Comparison of ENCODE assay signal across 1 cellular context in the genomic region with DNA sequence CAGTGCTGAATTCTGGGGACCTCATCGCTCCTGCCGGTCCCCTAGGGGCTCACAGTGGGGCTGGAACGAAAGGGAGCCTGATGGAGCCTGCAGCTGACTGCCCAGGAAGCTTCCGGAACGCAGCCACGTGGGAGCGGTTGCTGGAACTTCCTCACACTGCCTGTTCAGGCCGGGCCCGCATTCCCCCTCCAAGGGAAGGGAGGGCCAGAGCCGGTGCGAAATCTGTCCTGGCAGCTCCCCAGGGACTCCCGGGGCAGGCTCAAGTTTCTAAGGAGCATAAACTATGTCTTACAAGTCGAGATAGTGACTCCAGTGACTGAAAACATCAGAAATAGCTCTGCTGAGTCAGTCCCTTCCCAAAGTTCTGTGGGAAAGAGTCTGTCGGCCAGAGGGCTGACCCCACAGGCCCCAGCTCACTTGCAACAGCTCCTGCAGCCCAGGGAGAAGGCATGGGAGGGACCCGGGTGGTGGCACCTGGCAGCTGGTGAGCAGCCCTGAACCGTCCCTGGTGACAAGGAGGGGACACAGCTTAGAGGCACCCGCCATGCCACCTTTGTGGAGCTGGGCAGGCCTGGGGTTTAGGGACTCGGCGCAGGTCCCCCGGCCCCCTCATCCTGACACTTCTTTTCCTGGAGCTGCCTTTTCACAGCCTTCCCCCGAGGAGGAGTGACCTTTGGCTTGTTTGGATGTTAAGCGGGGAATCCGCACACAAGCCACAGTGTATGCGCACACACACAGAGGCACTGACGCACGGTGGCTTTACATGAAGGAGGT.
TF ChIP-seq lines count a peak whose summit lies in the region.

No MANE protein-coding gene starts in this region.

TF ChIP-seq in HepG2, 621 proteins besides CTCF, POLR2A, EP300 and RAD21 (continued from another document and continues in another):
- TF ChIP-seq, protein P1, sequence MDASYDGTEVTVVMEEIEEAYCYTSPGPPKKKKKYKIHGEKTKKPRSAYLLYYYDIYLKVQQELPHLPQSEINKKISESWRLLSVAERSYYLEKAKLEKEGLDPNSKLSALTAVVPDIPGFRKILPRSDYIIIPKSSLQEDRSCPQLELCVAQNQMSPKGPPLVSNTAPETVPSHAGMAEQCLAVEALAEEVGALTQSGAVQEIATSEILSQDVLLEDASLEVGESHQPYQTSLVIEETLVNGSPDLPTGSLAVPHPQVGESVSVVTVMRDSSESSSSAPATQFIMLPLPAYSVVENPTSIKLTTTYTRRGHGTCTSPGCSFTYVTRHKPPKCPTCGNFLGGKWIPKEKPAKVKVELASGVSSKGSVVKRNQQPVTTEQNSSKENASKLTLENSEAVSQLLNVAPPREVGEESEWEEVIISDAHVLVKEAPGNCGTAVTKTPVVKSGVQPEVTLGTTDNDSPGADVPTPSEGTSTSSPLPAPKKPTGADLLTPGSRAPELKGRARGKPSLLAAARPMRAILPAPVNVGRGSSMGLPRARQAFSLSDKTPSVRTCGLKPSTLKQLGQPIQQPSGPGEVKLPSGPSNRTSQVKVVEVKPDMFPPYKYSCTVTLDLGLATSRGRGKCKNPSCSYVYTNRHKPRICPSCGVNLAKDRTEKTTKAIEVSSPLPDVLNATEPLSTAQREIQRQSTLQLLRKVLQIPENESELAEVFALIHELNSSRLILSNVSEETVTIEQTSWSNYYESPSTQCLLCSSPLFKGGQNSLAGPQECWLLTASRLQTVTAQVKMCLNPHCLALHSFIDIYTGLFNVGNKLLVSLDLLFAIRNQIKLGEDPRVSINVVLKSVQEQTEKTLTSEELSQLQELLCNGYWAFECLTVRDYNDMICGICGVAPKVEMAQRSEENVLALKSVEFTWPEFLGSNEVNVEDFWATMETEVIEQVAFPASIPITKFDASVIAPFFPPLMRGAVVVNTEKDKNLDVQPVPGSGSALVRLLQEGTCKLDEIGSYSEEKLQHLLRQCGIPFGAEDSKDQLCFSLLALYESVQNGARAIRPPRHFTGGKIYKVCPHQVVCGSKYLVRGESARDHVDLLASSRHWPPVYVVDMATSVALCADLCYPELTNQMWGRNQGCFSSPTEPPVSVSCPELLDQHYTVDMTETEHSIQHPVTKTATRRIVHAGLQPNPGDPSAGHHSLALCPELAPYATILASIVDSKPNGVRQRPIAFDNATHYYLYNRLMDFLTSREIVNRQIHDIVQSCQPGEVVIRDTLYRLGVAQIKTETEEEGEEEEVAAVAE (CRISPR knock-in tag; IDR thresholded peaks at IDR 0.05; ENCODE audit: borderline replicate concordance) = no peak
- peak; percentile 55; the same call in 1 of the 2 replicates for TF ChIP-seq SOX5 (CRISPR knock-in tag; IDR thresholded peaks at IDR 0.05; ENCODE audit: borderline replicate concordance)
- no peak for TF ChIP-seq PRPF4 (IDR thresholded peaks at IDR 0.05; ENCODE audit: low read depth, low read length, poor library complexity, severe bottlenecking)
- no peak for TF ChIP-seq ZNF567 (CRISPR knock-in tag; IDR thresholded peaks at IDR 0.05; ENCODE audit: borderline replicate concordance)
- TF ChIP-seq GABPA (IDR thresholded peaks at IDR 0.05; ENCODE audit: low read depth, low read length) = no peak
- TF ChIP-seq GABPA (CRISPR knock-in tag; IDR thresholded peaks at IDR 0.05; ENCODE audit: low read depth) = peak; percentile 75; the same call in 1 of the 2 replicates
- 0 out of 2 replicates have a peak, but pooled peaks have one; percentile 45 for TF ChIP-seq FOXJ3 (CRISPR knock-in tag; IDR thresholded peaks at IDR 0.05; ENCODE audit: borderline replicate concordance)
- TF ChIP-seq, protein P2, sequence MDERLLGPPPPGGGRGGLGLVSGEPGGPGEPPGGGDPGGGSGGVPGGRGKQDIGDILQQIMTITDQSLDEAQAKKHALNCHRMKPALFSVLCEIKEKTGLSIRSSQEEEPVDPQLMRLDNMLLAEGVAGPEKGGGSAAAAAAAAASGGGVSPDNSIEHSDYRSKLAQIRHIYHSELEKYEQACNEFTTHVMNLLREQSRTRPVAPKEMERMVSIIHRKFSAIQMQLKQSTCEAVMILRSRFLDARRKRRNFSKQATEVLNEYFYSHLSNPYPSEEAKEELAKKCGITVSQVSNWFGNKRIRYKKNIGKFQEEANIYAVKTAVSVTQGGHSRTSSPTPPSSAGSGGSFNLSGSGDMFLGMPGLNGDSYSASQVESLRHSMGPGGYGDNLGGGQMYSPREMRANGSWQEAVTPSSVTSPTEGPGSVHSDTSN (CRISPR knock-in tag; IDR thresholded peaks at IDR 0.05) = no peak
- TF ChIP-seq ZNF468 (CRISPR knock-in tag; IDR thresholded peaks at IDR 0.05) = no peak
- TF ChIP-seq MYNN (CRISPR knock-in tag; IDR thresholded peaks at IDR 0.05; ENCODE audit: low read depth) = no peak
- TF ChIP-seq BRD4 (CRISPR knock-in tag; IDR thresholded peaks at IDR 0.05) = 0 out of 2 replicates have a peak, but pooled peaks have one; percentile 63
- 0 out of 2 replicates have a peak, but pooled peaks have one; percentile 33 for TF ChIP-seq ZNF430 (CRISPR knock-in tag; IDR thresholded peaks at IDR 0.05)
- TF ChIP-seq RFX1 (IDR thresholded peaks at IDR 0.05) = no peak
- TF ChIP-seq CHCHD3 (CRISPR knock-in tag; IDR thresholded peaks at IDR 0.05) = no peak
- TF ChIP-seq, protein P3, sequence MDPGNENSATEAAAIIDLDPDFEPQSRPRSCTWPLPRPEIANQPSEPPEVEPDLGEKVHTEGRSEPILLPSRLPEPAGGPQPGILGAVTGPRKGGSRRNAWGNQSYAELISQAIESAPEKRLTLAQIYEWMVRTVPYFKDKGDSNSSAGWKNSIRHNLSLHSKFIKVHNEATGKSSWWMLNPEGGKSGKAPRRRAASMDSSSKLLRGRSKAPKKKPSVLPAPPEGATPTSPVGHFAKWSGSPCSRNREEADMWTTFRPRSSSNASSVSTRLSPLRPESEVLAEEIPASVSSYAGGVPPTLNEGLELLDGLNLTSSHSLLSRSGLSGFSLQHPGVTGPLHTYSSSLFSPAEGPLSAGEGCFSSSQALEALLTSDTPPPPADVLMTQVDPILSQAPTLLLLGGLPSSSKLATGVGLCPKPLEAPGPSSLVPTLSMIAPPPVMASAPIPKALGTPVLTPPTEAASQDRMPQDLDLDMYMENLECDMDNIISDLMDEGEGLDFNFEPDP (CRISPR knock-in tag; conservative IDR thresholded peaks at IDR 0.05) = no peak
- peak; percentile 84 for TF ChIP-seq GATAD2A (CRISPR knock-in tag; IDR thresholded peaks at IDR 0.05)
- TF ChIP-seq ZNF703 (CRISPR knock-in tag; IDR thresholded peaks at IDR 0.05; ENCODE audit: borderline replicate concordance) = no peak
- TF ChIP-seq KLF11 (CRISPR knock-in tag; IDR thresholded peaks at IDR 0.05) = no peak
- no peak for TF ChIP-seq ZNF570 (CRISPR knock-in tag; IDR thresholded peaks at IDR 0.05; ENCODE audit: borderline replicate concordance)
- TF ChIP-seq ZNF879 (CRISPR knock-in tag; IDR thresholded peaks at IDR 0.05) = no peak
- 0 out of 2 replicates have a peak, but pooled peaks have one; percentile 27 for TF ChIP-seq ELF1 (CRISPR knock-in tag; IDR thresholded peaks at IDR 0.05)
- TF ChIP-seq MEF2D (CRISPR knock-in tag; IDR thresholded peaks at IDR 0.05) = 0 out of 2 replicates have a peak, but pooled peaks have one; percentile 48
- peak; percentile 75 for TF ChIP-seq FOXA3 (CRISPR knock-in tag; IDR thresholded peaks at IDR 0.05)
- no peak for TF ChIP-seq ZNF768 (CRISPR knock-in tag; IDR thresholded peaks at IDR 0.05)
- no peak for TF ChIP-seq POLR2AphosphoS2 (IDR thresholded peaks at IDR 0.05; ENCODE audit: low read depth, low read length)
- TF ChIP-seq, protein P4, sequence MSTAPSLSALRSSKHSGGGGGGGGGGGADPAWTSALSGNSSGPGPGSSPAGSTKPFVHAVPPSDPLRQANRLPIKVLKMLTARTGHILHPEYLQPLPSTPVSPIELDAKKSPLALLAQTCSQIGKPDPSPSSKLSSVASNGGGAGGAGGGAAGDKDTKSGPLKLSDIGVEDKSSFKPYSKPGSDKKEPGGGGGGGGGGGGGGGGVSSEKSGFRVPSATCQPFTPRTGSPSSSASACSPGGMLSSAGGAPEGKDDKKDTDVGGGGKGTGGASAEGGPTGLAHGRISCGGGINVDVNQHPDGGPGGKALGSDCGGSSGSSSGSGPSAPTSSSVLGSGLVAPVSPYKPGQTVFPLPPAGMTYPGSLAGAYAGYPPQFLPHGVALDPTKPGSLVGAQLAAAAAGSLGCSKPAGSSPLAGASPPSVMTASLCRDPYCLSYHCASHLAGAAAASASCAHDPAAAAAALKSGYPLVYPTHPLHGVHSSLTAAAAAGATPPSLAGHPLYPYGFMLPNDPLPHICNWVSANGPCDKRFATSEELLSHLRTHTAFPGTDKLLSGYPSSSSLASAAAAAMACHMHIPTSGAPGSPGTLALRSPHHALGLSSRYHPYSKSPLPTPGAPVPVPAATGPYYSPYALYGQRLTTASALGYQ (CRISPR knock-in tag; IDR thresholded peaks at IDR 0.05) = no peak; the same call in 1 of the 2 replicates
- TF ChIP-seq, protein P5, sequence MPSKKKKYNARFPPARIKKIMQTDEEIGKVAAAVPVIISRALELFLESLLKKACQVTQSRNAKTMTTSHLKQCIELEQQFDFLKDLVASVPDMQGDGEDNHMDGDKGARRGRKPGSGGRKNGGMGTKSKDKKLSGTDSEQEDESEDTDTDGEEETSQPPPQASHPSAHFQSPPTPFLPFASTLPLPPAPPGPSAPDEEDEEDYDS (CRISPR knock-in tag; IDR thresholded peaks at IDR 0.05) = peak; percentile 54; the same call in 1 of the 2 replicates
- TF ChIP-seq ZNF788 (CRISPR knock-in tag; IDR thresholded peaks at IDR 0.05; ENCODE audit: borderline replicate concordance) = peak; percentile 87; the same call in 1 of the 2 replicates
- no peak for TF ChIP-seq CC2D1A (CRISPR knock-in tag; IDR thresholded peaks at IDR 0.05)
- TF ChIP-seq ZBTB7A (CRISPR knock-in tag; IDR thresholded peaks at IDR 0.05) = peak; percentile 54; the same call in 1 of the 2 replicates
- TF ChIP-seq POLR2AphosphoS5 (IDR thresholded peaks at IDR 0.05; ENCODE audit: low read depth, low read length) = peak; percentile 39; the same call in 1 of the 2 replicates
- TF ChIP-seq ZNF12 (CRISPR knock-in tag; IDR thresholded peaks at IDR 0.05) = 0 out of 2 replicates have a peak, but pooled peaks have one; percentile 10
- no peak for TF ChIP-seq ZNF367 (CRISPR knock-in tag; IDR thresholded peaks at IDR 0.05; ENCODE audit: borderline replicate concordance)
- TF ChIP-seq, protein P6, sequence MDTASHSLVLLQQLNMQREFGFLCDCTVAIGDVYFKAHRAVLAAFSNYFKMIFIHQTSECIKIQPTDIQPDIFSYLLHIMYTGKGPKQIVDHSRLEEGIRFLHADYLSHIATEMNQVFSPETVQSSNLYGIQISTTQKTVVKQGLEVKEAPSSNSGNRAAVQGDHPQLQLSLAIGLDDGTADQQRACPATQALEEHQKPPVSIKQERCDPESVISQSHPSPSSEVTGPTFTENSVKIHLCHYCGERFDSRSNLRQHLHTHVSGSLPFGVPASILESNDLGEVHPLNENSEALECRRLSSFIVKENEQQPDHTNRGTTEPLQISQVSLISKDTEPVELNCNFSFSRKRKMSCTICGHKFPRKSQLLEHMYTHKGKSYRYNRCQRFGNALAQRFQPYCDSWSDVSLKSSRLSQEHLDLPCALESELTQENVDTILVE (CRISPR knock-in tag; IDR thresholded peaks at IDR 0.05) = no peak
- no peak for TF ChIP-seq ZNF569 (CRISPR knock-in tag; IDR thresholded peaks at IDR 0.05; ENCODE audit: borderline replicate concordance)
- no peak for TF ChIP-seq ZFP82 (CRISPR knock-in tag; IDR thresholded peaks at IDR 0.05; ENCODE audit: borderline replicate concordance)
- TF ChIP-seq CHD4 (IDR thresholded peaks at IDR 0.05; ENCODE audit: borderline replicate concordance, low read length) = no peak
- TF ChIP-seq REL (CRISPR knock-in tag; conservative IDR thresholded peaks at IDR 0.05) = peak; percentile 61; the same call in 1 of the 2 replicates
- TF ChIP-seq, protein P7, sequence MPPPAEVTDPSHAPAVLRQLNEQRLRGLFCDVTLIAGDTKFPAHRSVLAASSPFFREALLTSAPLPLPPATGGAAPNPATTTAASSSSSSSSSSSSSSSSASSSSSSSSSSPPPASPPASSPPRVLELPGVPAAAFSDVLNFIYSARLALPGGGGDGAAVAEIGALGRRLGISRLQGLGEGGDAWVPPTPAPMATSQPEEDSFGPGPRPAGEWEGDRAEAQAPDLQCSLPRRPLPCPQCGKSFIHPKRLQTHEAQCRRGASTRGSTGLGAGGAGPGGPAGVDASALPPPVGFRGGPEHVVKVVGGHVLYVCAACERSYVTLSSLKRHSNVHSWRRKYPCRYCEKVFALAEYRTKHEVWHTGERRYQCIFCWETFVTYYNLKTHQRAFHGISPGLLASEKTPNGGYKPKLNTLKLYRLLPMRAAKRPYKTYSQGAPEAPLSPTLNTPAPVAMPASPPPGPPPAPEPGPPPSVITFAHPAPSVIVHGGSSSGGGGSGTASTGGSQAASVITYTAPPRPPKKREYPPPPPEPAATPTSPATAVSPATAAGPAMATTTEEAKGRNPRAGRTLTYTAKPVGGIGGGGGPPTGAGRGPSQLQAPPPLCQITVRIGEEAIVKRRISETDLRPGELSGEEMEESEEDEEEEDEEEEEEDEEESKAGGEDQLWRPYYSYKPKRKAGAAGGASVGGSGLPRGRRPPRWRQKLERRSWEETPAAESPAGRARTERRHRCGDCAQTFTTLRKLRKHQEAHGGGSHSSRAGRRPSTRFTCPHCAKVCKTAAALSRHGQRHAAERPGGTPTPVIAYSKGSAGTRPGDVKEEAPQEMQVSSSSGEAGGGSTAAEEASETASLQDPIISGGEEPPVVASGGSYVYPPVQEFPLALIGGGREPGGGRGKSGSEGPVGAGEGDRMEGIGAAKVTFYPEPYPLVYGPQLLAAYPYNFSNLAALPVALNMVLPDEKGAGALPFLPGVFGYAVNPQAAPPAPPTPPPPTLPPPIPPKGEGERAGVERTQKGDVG (CRISPR knock-in tag; IDR thresholded peaks at IDR 0.05; ENCODE audit: borderline replicate concordance) = peak; percentile 83; the same call in 1 of the 2 replicates
- no peak for TF ChIP-seq ZNF713 (CRISPR knock-in tag; IDR thresholded peaks at IDR 0.05)
- no peak for TF ChIP-seq ZNF3 (CRISPR knock-in tag; IDR thresholded peaks at IDR 0.05)
- TF ChIP-seq, protein P8, sequence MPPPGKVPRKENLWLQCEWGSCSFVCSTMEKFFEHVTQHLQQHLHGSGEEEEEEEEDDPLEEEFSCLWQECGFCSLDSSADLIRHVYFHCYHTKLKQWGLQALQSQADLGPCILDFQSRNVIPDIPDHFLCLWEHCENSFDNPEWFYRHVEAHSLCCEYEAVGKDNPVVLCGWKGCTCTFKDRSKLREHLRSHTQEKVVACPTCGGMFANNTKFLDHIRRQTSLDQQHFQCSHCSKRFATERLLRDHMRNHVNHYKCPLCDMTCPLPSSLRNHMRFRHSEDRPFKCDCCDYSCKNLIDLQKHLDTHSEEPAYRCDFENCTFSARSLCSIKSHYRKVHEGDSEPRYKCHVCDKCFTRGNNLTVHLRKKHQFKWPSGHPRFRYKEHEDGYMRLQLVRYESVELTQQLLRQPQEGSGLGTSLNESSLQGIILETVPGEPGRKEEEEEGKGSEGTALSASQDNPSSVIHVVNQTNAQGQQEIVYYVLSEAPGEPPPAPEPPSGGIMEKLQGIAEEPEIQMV (CRISPR knock-in tag; IDR thresholded peaks at IDR 0.05; ENCODE audit: low read depth) = no peak
- TF ChIP-seq ZNF335 (CRISPR knock-in tag; IDR thresholded peaks at IDR 0.05) = no peak
- TF ChIP-seq, protein P9, sequence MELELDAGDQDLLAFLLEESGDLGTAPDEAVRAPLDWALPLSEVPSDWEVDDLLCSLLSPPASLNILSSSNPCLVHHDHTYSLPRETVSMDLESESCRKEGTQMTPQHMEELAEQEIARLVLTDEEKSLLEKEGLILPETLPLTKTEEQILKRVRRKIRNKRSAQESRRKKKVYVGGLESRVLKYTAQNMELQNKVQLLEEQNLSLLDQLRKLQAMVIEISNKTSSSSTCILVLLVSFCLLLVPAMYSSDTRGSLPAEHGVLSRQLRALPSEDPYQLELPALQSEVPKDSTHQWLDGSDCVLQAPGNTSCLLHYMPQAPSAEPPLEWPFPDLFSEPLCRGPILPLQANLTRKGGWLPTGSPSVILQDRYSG (CRISPR knock-in tag; IDR thresholded peaks at IDR 0.05) = no peak
- TF ChIP-seq FOXO1 (CRISPR knock-in tag; IDR thresholded peaks at IDR 0.05) = 0 out of 2 replicates have a peak, but pooled peaks have one; percentile 55
- TF ChIP-seq HOXA3 (CRISPR knock-in tag; IDR thresholded peaks at IDR 0.05) = peak; percentile 83; the same call in 1 of the 2 replicates
